35 cellular contexts compared by ENCODE assay signal in genomic region chr6:54465649-54466300, GRCh38.
"Had no signal": no experiment of that assay in that cellular context is flagged by ENCODE, and none has a peak within 500 bp of the region (broad histone marks: within the 10 kb centered on the region; RNA-seq: fewer than 3 reads in every experiment).

No MANE protein-coding gene starts in this region.

- H3K27ac ChIP-seq: ascending aorta, cardiac muscle cell, VCaP had no signal

- H3K36me3 ChIP-seq: ascending aorta, cardiac muscle cell had no signal

- ATAC-seq: activated CD8-positive, alpha-beta T cell treated with anti-CD3 and anti-CD28 coated beads for 36 hours; activated naive CD8-positive, alpha-beta T cell treated with anti-CD3 and anti-CD28 coated beads, Interleukin-2, amount 50 U/mL, for 24 hours had no signal

- DNase-seq: activated B cell treated with CpG ODN at 0.5 μM for 24 hours; activated CD4-positive, alpha-beta memory T cell treated with anti-CD3 and anti-CD28 coated beads for 36 hours; activated CD4-positive, alpha-beta T cell treated with anti-CD3 and anti-CD28 coated beads for 4 hours; activated CD4-positive, alpha-beta T cell treated with anti-CD3 and anti-CD28 coated beads, Interleukin-2, amount 10 ng/mL, durations not matched to agents 24 days and 14 days; activated CD4-positive, alpha-beta T cell treated with anti-CD3 and anti-CD28 coated beads, Interleukin-2, amount 50 U/mL, for 1 hour; activated CD4-positive, alpha-beta T cell treated with anti-CD3 and anti-CD28 coated beads, Interleukin-2, amount 50 U/mL, for 4 hours; activated CD4-positive, CD25-positive, alpha-beta regulatory T cell treated with anti-CD3 and anti-CD28 coated beads, Interleukin-2, amount 50 U/mL, for 72 hours; activated CD8-positive, alpha-beta memory T cell treated with anti-CD3 and anti-CD28 coated beads, Interleukin-2, amount 50 U/mL, for 48 hours; activated CD8-positive, alpha-beta T cell treated with anti-CD3 and anti-CD28 coated beads for 36 hours; activated effector memory CD4-positive, alpha-beta T cell treated with Interleukin-2 at 50 U/mL for 16 hours; activated gamma-delta T cell; activated naive CD4-positive, alpha-beta T cell treated with anti-CD3 and anti-CD28 coated beads, Interleukin-2, amount 10 ng/mL, durations not matched to agents 7 days and 5 days; activated naive CD4-positive, alpha-beta T cell treated with Interleukin-2 at 50 U/mL for 16 hours; activated naive CD8-positive, alpha-beta T cell treated with anti-CD3 and anti-CD28 coated beads, Interleukin-2, amount 10 ng/mL, durations not matched to agents 7 days and 5 days; activated naive CD8-positive, alpha-beta T cell treated with anti-CD3 and anti-CD28 coated beads, Interleukin-2, amount 50 U/mL, for 24 hours; activated T-cell treated with anti-CD3 and anti-CD28 coated beads, Interleukin-2, amount 50 U/mL, for 24 hours; activated T-cell treated with anti-CD3 and anti-CD28 coated beads, Interleukin-2, amount 50 U/mL, for 48 hours; amygdala; anterior cingulate cortex; caudate nucleus; cerebellar nuclear complex; T-helper 2 cell; T-helper 9 cell had no signal

- H3K27me3 ChIP-seq: ascending aorta, cardiac muscle cell had no signal

- H3K27me3 Mint-ChIP-seq: activated B cell treated with CpG ODN at 0.5 μM for 24 hours; activated CD4-positive, alpha-beta memory T cell treated with anti-CD3 and anti-CD28 coated beads for 36 hours; activated CD4-positive, alpha-beta T cell treated with anti-CD3 and anti-CD28 coated beads, Interleukin-2, amount 10 ng/mL, durations not matched to agents 24 days and 14 days; activated CD8-positive, alpha-beta T cell treated with anti-CD3 and anti-CD28 coated beads for 36 hours; activated naive CD4-positive, alpha-beta T cell treated with anti-CD3 and anti-CD28 coated beads, Interleukin-2, amount 10 ng/mL, durations not matched to agents 7 days and 5 days; activated naive CD4-positive, alpha-beta T cell treated with anti-CD3 and anti-CD28 coated beads, Interleukin-2, amount 50 U/mL, for 24 hours; activated naive CD8-positive, alpha-beta T cell; activated naive CD8-positive, alpha-beta T cell treated with anti-CD3 and anti-CD28 coated beads, Interleukin-2, amount 10 ng/mL, durations not matched to agents 7 days and 5 days; activated naive CD8-positive, alpha-beta T cell treated with anti-CD3 and anti-CD28 coated beads, Interleukin-2, amount 50 U/mL, for 24 hours; activated T-cell treated with anti-CD3 and anti-CD28 coated beads, Interleukin-2, amount 50 U/mL, for 24 hours; brain; central memory CD8-positive, alpha-beta T cell had no signal

- H3K27ac Mint-ChIP-seq: activated B cell treated with CpG ODN at 0.5 μM for 24 hours; activated CD4-positive, alpha-beta memory T cell treated with anti-CD3 and anti-CD28 coated beads for 36 hours; activated CD4-positive, alpha-beta T cell treated with anti-CD3 and anti-CD28 coated beads, Interleukin-2, amount 10 ng/mL, durations not matched to agents 24 days and 14 days; activated CD8-positive, alpha-beta T cell treated with anti-CD3 and anti-CD28 coated beads for 36 hours; activated naive CD4-positive, alpha-beta T cell treated with anti-CD3 and anti-CD28 coated beads, Interleukin-2, amount 10 ng/mL, durations not matched to agents 7 days and 5 days; activated naive CD4-positive, alpha-beta T cell treated with anti-CD3 and anti-CD28 coated beads, Interleukin-2, amount 50 U/mL, for 24 hours; activated naive CD8-positive, alpha-beta T cell; activated naive CD8-positive, alpha-beta T cell treated with anti-CD3 and anti-CD28 coated beads, Interleukin-2, amount 10 ng/mL, durations not matched to agents 7 days and 5 days; activated naive CD8-positive, alpha-beta T cell treated with anti-CD3 and anti-CD28 coated beads, Interleukin-2, amount 50 U/mL, for 24 hours; activated T-cell treated with anti-CD3 and anti-CD28 coated beads, Interleukin-2, amount 50 U/mL, for 24 hours; activated T-helper 2 cell treated with anti-CD3 and anti-CD28 coated beads, Interferon-gamma antibody, Interleukin-2, Interleukin-4, amounts not matched to agents 10 μg/mL and 5 μg/mL and 100 μg/mL, durations not matched to agents 14 hours and 24 hours and 36 hours; brain; T-helper 1 cell treated with Interleukin-12 subunit alpha and Interleukin-12 subunit beta and Interleukin-4 antibody, amounts not matched to agents 30 μg/mL and 1 μg/mL, for 36 hours; T-helper 2 cell treated with Interferon-gamma antibody and Interleukin-4, amounts not matched to agents 5 μg/mL and 100 μg/mL, for 36 hours had no signal

- H3K4me1 ChIP-seq: ascending aorta had no signal

- H3K4me3 Mint-ChIP-seq: activated B cell treated with CpG ODN at 0.5 μM for 24 hours; activated CD4-positive, alpha-beta memory T cell treated with anti-CD3 and anti-CD28 coated beads for 36 hours; activated CD4-positive, alpha-beta T cell treated with anti-CD3 and anti-CD28 coated beads, Interleukin-2, amount 10 ng/mL, durations not matched to agents 24 days and 14 days; activated CD8-positive, alpha-beta T cell treated with anti-CD3 and anti-CD28 coated beads for 36 hours; activated naive CD4-positive, alpha-beta T cell treated with anti-CD3 and anti-CD28 coated beads, Interleukin-2, amount 10 ng/mL, durations not matched to agents 7 days and 5 days; activated naive CD4-positive, alpha-beta T cell treated with anti-CD3 and anti-CD28 coated beads, Interleukin-2, amount 50 U/mL, for 24 hours; activated naive CD8-positive, alpha-beta T cell; activated naive CD8-positive, alpha-beta T cell treated with anti-CD3 and anti-CD28 coated beads, Interleukin-2, amount 10 ng/mL, durations not matched to agents 7 days and 5 days; activated naive CD8-positive, alpha-beta T cell treated with anti-CD3 and anti-CD28 coated beads, Interleukin-2, amount 50 U/mL, for 24 hours; activated T-cell treated with anti-CD3 and anti-CD28 coated beads, Interleukin-2, amount 50 U/mL, for 24 hours; brain; central memory CD8-positive, alpha-beta T cell; T-helper 1 cell treated with Interleukin-12 subunit alpha and Interleukin-12 subunit beta and Interleukin-4 antibody, amounts not matched to agents 30 μg/mL and 1 μg/mL, for 36 hours; T-helper 2 cell treated with Interferon-gamma antibody and Interleukin-4, amounts not matched to agents 5 μg/mL and 100 μg/mL, for 36 hours had no signal

- H3K4me3 ChIP-seq: ascending aorta, cardiac muscle cell had no signal

- FAIRE-seq: bronchial epithelial cell, TTC549 had no signal

- H3K9me3 ChIP-seq: ascending aorta had no signal

- H3K4me1 Mint-ChIP-seq: activated B cell treated with CpG ODN at 0.5 μM for 24 hours; activated CD4-positive, alpha-beta T cell treated with anti-CD3 and anti-CD28 coated beads, Interleukin-2, amount 10 ng/mL, durations not matched to agents 24 days and 14 days; activated naive CD4-positive, alpha-beta T cell treated with anti-CD3 and anti-CD28 coated beads, Interleukin-2, amount 10 ng/mL, durations not matched to agents 7 days and 5 days; activated naive CD4-positive, alpha-beta T cell treated with anti-CD3 and anti-CD28 coated beads, Interleukin-2, amount 50 U/mL, for 24 hours; activated naive CD8-positive, alpha-beta T cell treated with anti-CD3 and anti-CD28 coated beads, Interleukin-2, amount 10 ng/mL, durations not matched to agents 7 days and 5 days; activated naive CD8-positive, alpha-beta T cell treated with anti-CD3 and anti-CD28 coated beads, Interleukin-2, amount 50 U/mL, for 24 hours; brain; central memory CD8-positive, alpha-beta T cell had no signal

- H3K36me3 Mint-ChIP-seq: activated CD4-positive, alpha-beta memory T cell treated with anti-CD3 and anti-CD28 coated beads for 36 hours; activated naive CD4-positive, alpha-beta T cell treated with anti-CD3 and anti-CD28 coated beads, Interleukin-2, amount 10 ng/mL, durations not matched to agents 7 days and 5 days; activated naive CD4-positive, alpha-beta T cell treated with anti-CD3 and anti-CD28 coated beads, Interleukin-2, amount 50 U/mL, for 24 hours; activated naive CD8-positive, alpha-beta T cell; activated naive CD8-positive, alpha-beta T cell treated with anti-CD3 and anti-CD28 coated beads, Interleukin-2, amount 10 ng/mL, durations not matched to agents 7 days and 5 days; brain had no signal
